ENCODE assay signal across 19 cellular contexts in the genomic region with DNA sequence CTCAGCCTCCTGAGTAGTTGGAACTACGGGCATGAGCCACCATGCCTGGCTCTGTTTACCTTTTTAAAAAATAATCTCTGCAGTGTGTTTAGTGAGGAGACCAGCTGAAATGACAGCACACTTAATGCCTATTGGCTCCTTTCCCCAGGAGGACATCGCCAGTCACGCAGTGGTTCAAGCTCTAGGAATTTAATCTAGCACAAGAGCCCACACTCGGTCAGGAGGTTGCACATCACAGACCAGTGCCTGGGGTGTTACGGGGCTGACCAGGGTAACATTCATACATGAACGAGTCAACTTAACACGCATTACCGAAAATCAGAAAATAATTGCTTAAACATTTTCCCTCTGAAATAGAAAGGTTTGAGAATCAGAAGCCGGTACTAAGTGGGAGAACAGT.
DNase-seq lines count a peak whose midpoint lies in the region; ATAC-seq lines count a peak whose summit lies in the region.
"Had no signal": no experiment of that assay in that cellular context is flagged by ENCODE, and none has a peak within 500 bp of the region (broad histone marks: within the 10 kb centered on the region; RNA-seq: fewer than 3 reads in every experiment).

No MANE protein-coding gene starts in this region.

- H3K27ac Mint-ChIP-seq in CD4-positive, alpha-beta memory T cell = no peak overlapping the region
- H3K27ac Mint-ChIP-seq: CD4-positive, alpha-beta T cell had no signal

- H3K36me3 ChIP-seq in CD4-positive, alpha-beta memory T cell (ENCODE audit: insufficient read depth, low read length) = no peaks in the 10 kb centered on the region

- WGBS in right cardiac atrium = 69% methylated on average over 9 of the region's 9 CpGs

- intact Hi-C loops in Right ventricle myocardium inferior (cut with DNase I) = no loop called here
- intact Hi-C loops in cardiac septum (cut with DNase I) = no loop called here
- intact Hi-C loops in left cardiac atrium (cut with DNase I) = no loop called here
- intact Hi-C loops in right cardiac atrium (cut with DNase I) = no loop called here
- intact Hi-C loops in CD4-positive, alpha-beta memory T cell (cut with micrococcal nuclease) = no loop called here

- H3K4me3 ChIP-seq in right cardiac atrium (ENCODE audit: low read length) = no peak overlapping the region
- no peak overlapping the region for H3K4me3 ChIP-seq in CD4-positive, alpha-beta memory T cell (ENCODE audit: low read length in 2 of 2)
- H3K4me3 ChIP-seq: A549 had no signal

- H3K27ac ChIP-seq in right cardiac atrium (ENCODE audit: low read length) = peak overlapping the region; percentile 44
- no peak overlapping the region for H3K27ac ChIP-seq in CD4-positive, alpha-beta memory T cell (ENCODE audit: low read depth, low read length)
- H3K27ac ChIP-seq: 22Rv1, A549, C4-2B had no signal

- H3K9me3 Mint-ChIP-seq in CD4-positive, alpha-beta memory T cell = peaks cover 0 to 2% (median 0%) of the 10 kb centered on the region in 8 donors
- H3K9me3 Mint-ChIP-seq: CD4-positive, alpha-beta T cell; H9 had no signal

- H3K4me1 ChIP-seq in right cardiac atrium (ENCODE audit: control insufficient read depth, insufficient read depth, low read length) = no peaks in the 10 kb centered on the region
- no peaks in the 10 kb centered on the region for H3K4me1 ChIP-seq in CD4-positive, alpha-beta memory T cell (ENCODE audit: insufficient read depth, low read length)

- no peaks in the 10 kb centered on the region for H3K36me3 Mint-ChIP-seq in CD4-positive, alpha-beta memory T cell

- POLR2A ChIA-PET in CD4-positive, alpha-beta memory T cell (lab: Charles Lee; ENCODE audit: partially characterized antibody) = no interaction called here

- no peaks in the 10 kb centered on the region for H3K4me1 Mint-ChIP-seq in CD4-positive, alpha-beta memory T cell

- DNase-seq in Right ventricle myocardium inferior (ENCODE audit: missing footprints) (no peak), cardiac septum (ENCODE audit: low spot score) (no peak), left cardiac atrium (no peak), right cardiac atrium (no peak), GM03348 (ENCODE audit: low spot score) (no peak), NCI-H82 treated with DMSO at 0.1 percent for 48 hours (lab: John Stamatoyannopoulos, UW; ENCODE audit: unreplicated experiment) (no peak), Kasumi-1 (lab: John Stamatoyannopoulos, UW) (no peak)
- DNase-seq in CD4-positive, alpha-beta memory T cell = no peak
- DNase-seq: AML-193; CD4-positive, alpha-beta T cell; DMS153; DMS79; GDM1; GOT3; H9 had no signal

- H3K9me3 ChIP-seq in right cardiac atrium (ENCODE audit: control insufficient read depth, low read length) = no peaks in the 10 kb centered on the region
- no peaks in the 10 kb centered on the region for H3K9me3 ChIP-seq in CD4-positive, alpha-beta memory T cell (ENCODE audit: control insufficient read depth in 1 of 2, low read length in 2 of 2)

- ATAC-seq in Right ventricle myocardium inferior (peak; percentile 78), left cardiac atrium (peak; percentile 71 to 87), right cardiac atrium (peak; percentile 55 to 81)
- ATAC-seq: A549, HepG2 had no signal

- H3K27me3 Mint-ChIP-seq in CD4-positive, alpha-beta memory T cell = peaks cover 0 to 4% of the 10 kb centered on the region in 2 donors

- H3K27me3 ChIP-seq in right cardiac atrium (ENCODE audit: control insufficient read depth, insufficient read depth) = no peaks in the 10 kb centered on the region
- no peaks in the 10 kb centered on the region for H3K27me3 ChIP-seq in CD4-positive, alpha-beta memory T cell (ENCODE audit: insufficient read depth, low read length)

- no peak overlapping the region for H3K4me3 Mint-ChIP-seq in CD4-positive, alpha-beta memory T cell
- H3K4me3 Mint-ChIP-seq: CD4-positive, alpha-beta T cell; H9 had no signal

- CTCF ChIA-PET in CD4-positive, alpha-beta memory T cell (lab: Charles Lee; ENCODE audit: partially characterized antibody) = no interaction called here
